Comparison of ENCODE assay signal across 1 cellular context in the genomic region with DNA sequence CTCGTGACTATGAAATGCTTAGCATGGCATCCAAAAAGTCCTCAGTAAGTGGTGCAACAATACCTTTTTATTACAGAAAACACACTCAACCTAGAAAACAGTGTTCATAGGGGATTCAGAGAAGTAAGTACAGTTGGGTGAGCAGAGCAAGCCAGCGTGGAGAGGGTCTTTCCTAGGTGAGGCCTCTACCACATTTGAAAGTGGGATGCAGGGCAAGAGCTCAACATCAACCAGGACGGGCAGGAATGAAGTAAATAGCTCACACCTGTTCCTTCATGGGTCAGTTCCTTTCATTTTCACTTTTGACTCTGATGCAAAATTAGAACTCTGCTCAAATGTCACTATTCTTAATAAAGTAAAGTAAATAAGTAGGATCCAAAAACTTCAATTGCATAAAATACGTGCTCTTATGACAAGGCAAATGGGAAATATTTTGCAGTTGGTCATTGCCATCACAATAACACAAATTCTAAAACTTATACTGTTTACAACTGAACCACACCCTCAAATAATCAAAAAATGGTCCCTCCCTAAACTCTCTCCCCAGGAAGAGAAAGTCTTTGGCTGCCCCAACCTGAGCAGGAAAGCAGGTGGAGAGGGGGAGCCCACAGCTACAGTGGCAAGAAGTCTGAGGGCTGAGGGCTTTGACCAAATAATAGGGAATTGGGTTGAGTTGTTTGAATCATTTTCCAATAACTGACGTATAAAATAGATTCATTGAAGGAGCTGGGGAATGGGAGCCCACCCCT.
TF ChIP-seq lines count a peak whose summit lies in the region.

No MANE protein-coding gene starts in this region.

TF ChIP-seq in GM12878, 131 proteins besides CTCF, POLR2A, EP300 and RAD21:
- peak; percentile 5; the same call in 1 of the 2 replicates for TF ChIP-seq RUNX3 (IDR thresholded peaks at IDR 0.05; ENCODE audit: low read length)
- TF ChIP-seq, protein P1, sequence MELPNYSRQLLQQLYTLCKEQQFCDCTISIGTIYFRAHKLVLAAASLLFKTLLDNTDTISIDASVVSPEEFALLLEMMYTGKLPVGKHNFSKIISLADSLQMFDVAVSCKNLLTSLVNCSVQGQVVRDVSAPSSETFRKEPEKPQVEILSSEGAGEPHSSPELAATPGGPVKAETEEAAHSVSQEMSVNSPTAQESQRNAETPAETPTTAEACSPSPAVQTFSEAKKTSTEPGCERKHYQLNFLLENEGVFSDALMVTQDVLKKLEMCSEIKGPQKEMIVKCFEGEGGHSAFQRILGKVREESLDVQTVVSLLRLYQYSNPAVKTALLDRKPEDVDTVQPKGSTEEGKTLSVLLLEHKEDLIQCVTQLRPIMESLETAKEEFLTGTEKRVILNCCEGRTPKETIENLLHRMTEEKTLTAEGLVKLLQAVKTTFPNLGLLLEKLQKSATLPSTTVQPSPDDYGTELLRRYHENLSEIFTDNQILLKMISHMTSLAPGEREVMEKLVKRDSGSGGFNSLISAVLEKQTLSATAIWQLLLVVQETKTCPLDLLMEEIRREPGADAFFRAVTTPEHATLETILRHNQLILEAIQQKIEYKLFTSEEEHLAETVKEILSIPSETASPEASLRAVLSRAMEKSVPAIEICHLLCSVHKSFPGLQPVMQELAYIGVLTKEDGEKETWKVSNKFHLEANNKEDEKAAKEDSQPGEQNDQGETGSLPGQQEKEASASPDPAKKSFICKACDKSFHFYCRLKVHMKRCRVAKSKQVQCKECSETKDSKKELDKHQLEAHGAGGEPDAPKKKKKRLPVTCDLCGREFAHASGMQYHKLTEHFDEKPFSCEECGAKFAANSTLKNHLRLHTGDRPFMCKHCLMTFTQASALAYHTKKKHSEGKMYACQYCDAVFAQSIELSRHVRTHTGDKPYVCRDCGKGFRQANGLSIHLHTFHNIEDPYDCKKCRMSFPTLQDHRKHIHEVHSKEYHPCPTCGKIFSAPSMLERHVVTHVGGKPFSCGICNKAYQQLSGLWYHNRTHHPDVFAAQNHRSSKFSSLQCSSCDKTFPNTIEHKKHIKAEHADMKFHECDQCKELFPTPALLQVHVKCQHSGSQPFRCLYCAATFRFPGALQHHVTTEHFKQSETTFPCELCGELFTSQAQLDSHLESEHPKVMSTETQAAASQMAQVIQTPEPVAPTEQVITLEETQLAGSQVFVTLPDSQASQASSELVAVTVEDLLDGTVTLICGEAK (IDR thresholded peaks at IDR 0.05; ENCODE audit: borderline replicate concordance) = peak; percentile 22; the same call in 1 of the 2 replicates
- no peak for TF ChIP-seq ZSCAN29 (IDR thresholded peaks at IDR 0.05)
- 0 out of 4 replicates have a peak, but pooled peaks of 1 of the 2 experiments have one; percentile 4 for TF ChIP-seq IKZF2 (IDR thresholded peaks at IDR 0.05)
